Comparison of ENCODE assay signal across 22 cellular contexts in genomic region chr2:11050565-11050964, GRCh38.
A peak's percentile ranks its signal among the peaks of the same experiment; 100 is the strongest.
DNase-seq lines count a peak whose midpoint lies in the region; ATAC-seq and TF ChIP-seq lines count a peak whose summit lies in the region.
"Had no signal": no experiment of that assay in that cellular context is flagged by ENCODE, and none has a peak within 500 bp of the region (broad histone marks: within the 10 kb centered on the region; RNA-seq: fewer than 3 reads in every experiment).

No MANE protein-coding gene starts in this region.

- no peak for TF ChIP-seq POLR2A in GM18505 (IDR thresholded peaks at IDR 0.05; ENCODE audit: borderline replicate concordance, extremely low read depth, insufficient read depth, insufficient read length)

- DNase-seq in dermis blood vessel endothelial cell (peak; percentile 13), kidney tubule cell (ENCODE audit: low spot score) (peak; percentile 28), nucleus accumbens (lab: John Stamatoyannopoulos, UW) (peak in 34 of 56 donors; percentile 7 to 80 (median 44)), NCI-H82 treated with DMSO at 0.1 percent for 48 hours (lab: John Stamatoyannopoulos, UW; ENCODE audit: unreplicated experiment) (no peak)
- DNase-seq in activated CD4-positive, alpha-beta T cell treated with anti-CD3 and anti-CD28 coated beads for 4 hours = no peak
- DNase-seq: CD8-positive, alpha-beta memory T cell; DMS 273 treated with DMSO at 0.1 percent for 48 hours; DMS79 treated with DMSO at 0.1 percent for 48 hours; GF-D8; IMR-90; NCI-H1048; NCI-H1417; NCI-H1694 treated with DMSO at 0.1 percent for 48 hours; NCI-H2081 treated with DMSO at 0.1 percent for 48 hours; NCI-H2171; NCI-H524; NCI-H748 treated with DMSO at 0.1 percent for 48 hours; Right ventricle myocardium superior; RPMI8226 had no signal

- no peak for ATAC-seq in GM18505 (IDR thresholded peaks at IDR 0.05; ENCODE audit: unreplicated experiment)
- no peak for ATAC-seq in GM21825 (IDR thresholded peaks at IDR 0.05; ENCODE audit: unreplicated experiment)
- ATAC-seq: HCT116 had no signal

Comparison
In these comparisons a context has a peak if more than half of its experiments do, and no peak if none do; other contexts are left out.
1. DNase-seq: peak in dermis blood vessel endothelial cell (single experiment), kidney tubule cell (single experiment) and nucleus accumbens (34 of 56); none in activated CD4-positive, alpha-beta T cell treated with anti-CD3 and anti-CD28 coated beads for 4 hours (0 of 2) and NCI-H82 treated with DMSO at 0.1 percent for 48 hours (single experiment).